In the genomic region with DNA sequence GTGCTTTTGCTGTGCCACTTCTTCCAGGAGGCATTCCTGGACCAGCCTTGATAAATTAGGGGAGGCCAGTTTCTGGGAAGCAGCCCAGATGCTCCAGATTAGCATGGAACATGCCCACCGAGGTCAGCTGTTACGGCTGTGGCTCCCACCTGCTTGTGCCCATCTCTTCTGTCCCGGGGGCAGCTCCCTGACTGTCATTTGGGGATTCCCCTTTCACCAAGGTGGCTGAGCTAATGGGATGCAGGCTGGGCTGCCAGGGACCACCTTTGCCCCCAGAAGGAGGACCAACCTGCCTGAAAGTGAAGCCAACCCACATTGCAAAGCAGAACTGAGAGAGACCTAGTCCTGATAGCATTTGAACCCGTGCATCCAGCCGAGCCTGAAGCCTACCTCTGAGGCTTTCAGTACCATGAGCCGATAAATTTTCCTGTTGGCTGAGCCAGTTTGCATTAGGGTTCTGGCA, we compare ENCODE assay signal across 1 cellular context.
TF ChIP-seq lines count a peak whose summit lies in the region.

No MANE protein-coding gene starts in this region.

TF ChIP-seq in HepG2, 621 proteins besides CTCF, POLR2A, EP300 and RAD21 (continued from another document):
- TF ChIP-seq, protein P1, sequence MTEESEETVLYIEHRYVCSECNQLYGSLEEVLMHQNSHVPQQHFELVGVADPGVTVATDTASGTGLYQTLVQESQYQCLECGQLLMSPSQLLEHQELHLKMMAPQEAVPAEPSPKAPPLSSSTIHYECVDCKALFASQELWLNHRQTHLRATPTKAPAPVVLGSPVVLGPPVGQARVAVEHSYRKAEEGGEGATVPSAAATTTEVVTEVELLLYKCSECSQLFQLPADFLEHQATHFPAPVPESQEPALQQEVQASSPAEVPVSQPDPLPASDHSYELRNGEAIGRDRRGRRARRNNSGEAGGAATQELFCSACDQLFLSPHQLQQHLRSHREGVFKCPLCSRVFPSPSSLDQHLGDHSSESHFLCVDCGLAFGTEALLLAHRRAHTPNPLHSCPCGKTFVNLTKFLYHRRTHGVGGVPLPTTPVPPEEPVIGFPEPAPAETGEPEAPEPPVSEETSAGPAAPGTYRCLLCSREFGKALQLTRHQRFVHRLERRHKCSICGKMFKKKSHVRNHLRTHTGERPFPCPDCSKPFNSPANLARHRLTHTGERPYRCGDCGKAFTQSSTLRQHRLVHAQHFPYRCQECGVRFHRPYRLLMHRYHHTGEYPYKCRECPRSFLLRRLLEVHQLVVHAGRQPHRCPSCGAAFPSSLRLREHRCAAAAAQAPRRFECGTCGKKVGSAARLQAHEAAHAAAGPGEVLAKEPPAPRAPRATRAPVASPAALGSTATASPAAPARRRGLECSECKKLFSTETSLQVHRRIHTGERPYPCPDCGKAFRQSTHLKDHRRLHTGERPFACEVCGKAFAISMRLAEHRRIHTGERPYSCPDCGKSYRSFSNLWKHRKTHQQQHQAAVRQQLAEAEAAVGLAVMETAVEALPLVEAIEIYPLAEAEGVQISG (CRISPR knock-in tag; IDR thresholded peaks at IDR 0.05): 0 out of 2 replicates have a peak, but pooled peaks have one; percentile 8
- TF ChIP-seq HES4 (CRISPR knock-in tag; IDR thresholded peaks at IDR 0.05; ENCODE audit: borderline replicate concordance): no peak
